1 cellular context compared by ENCODE assay signal in the genomic region with DNA sequence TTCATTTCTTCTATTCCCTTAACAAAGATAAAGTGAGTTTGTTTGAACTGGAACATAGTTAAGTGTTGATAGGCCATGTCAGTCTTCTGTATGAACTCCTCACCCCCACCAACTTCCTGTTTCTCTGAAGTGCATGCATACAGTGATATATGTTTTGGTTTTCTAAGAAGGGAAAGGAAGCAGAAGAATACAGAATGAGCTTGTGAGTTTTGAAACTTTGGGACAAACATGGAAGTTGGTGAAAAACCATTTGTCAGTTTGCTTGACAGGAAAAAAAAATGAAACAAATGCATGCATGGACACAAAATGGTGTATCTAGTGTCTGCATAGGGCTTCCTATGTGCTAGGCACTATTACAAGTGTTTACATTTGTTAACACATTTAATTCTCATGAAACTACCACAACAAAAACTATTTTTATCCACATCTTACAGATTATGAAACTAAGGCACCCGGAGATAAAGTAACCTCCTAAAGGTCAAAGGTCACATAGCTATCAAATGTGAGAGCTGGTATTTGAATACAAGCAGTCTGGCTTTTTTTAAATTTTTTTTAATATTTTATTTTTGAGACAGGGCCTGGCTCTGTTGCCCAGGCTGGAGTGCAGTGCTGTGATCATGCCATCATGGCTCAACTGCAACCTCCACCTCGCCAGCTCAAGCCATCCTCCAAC.
TF ChIP-seq lines count a peak whose summit lies in the region.

No MANE protein-coding gene starts in this region.

TF ChIP-seq in GM12878, 131 proteins besides CTCF, POLR2A, EP300 and RAD21 (continued from another document and continues in another):
- TF ChIP-seq, protein P1, sequence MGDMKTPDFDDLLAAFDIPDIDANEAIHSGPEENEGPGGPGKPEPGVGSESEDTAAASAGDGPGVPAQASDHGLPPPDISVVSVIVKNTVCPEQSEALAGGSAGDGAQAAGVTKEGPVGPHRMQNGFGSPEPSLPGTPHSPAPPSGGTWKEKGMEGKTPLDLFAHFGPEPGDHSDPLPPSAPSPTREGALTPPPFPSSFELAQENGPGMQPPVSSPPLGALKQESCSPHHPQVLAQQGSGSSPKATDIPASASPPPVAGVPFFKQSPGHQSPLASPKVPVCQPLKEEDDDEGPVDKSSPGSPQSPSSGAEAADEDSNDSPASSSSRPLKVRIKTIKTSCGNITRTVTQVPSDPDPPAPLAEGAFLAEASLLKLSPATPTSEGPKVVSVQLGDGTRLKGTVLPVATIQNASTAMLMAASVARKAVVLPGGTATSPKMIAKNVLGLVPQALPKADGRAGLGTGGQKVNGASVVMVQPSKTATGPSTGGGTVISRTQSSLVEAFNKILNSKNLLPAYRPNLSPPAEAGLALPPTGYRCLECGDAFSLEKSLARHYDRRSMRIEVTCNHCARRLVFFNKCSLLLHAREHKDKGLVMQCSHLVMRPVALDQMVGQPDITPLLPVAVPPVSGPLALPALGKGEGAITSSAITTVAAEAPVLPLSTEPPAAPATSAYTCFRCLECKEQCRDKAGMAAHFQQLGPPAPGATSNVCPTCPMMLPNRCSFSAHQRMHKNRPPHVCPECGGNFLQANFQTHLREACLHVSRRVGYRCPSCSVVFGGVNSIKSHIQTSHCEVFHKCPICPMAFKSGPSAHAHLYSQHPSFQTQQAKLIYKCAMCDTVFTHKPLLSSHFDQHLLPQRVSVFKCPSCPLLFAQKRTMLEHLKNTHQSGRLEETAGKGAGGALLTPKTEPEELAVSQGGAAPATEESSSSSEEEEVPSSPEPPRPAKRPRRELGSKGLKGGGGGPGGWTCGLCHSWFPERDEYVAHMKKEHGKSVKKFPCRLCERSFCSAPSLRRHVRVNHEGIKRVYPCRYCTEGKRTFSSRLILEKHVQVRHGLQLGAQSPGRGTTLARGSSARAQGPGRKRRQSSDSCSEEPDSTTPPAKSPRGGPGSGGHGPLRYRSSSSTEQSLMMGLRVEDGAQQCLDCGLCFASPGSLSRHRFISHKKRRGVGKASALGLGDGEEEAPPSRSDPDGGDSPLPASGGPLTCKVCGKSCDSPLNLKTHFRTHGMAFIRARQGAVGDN (IDR thresholded peaks at IDR 0.05), result 0 out of 2 replicates have a peak, but pooled peaks have one; percentile 19
- TF ChIP-seq LARP7 (IDR thresholded peaks at IDR 0.05) (no peak), YY1 (IDR thresholded peaks at IDR 0.05; ENCODE audit: low read depth, low read length) (no peak), YBX1 (IDR thresholded peaks at IDR 0.05) (no peak), POU2F2 (IDR thresholded peaks at IDR 0.05; ENCODE audit: borderline replicate concordance, low read depth, low read length) (no peak), ZNF274 (IDR thresholded peaks at IDR 0.05; ENCODE audit: insufficient read depth, insufficient read length) (no peak), MTA3 (IDR thresholded peaks at IDR 0.05; ENCODE audit: borderline replicate concordance, low read length) (no peak), MYB (IDR thresholded peaks at IDR 0.05; ENCODE audit: borderline replicate concordance, low read depth, low read length) (no peak), SMAD1 (IDR thresholded peaks at IDR 0.05; ENCODE audit: low read depth, partially characterized antibody) (no peak), EED (IDR thresholded peaks at IDR 0.05; ENCODE audit: low read depth) (no peak), RCOR1 (conservative IDR thresholded peaks at IDR 0.05; ENCODE audit: low read depth, low read length) (no peak), NR2C1 (IDR thresholded peaks at IDR 0.05) (peak; percentile 75), SMC3 (IDR thresholded peaks at IDR 0.05; ENCODE audit: borderline replicate concordance, low read length) (no peak), RUNX3 (IDR thresholded peaks at IDR 0.05; ENCODE audit: low read length) (no peak), NR2F1 (conservative IDR thresholded peaks at IDR 0.05) (peak; percentile 89), SP1 (IDR thresholded peaks at IDR 0.05; ENCODE audit: low read depth, low read length) (no peak), MYC (IDR thresholded peaks at IDR 0.05; ENCODE audit: insufficient read depth, insufficient read length, insufficient replicate concordance, low read length, severe bottlenecking) (no peak), TBL1XR1 (IDR thresholded peaks at IDR 0.05; ENCODE audit: low read depth, low read length) (no peak), RAD51 (IDR thresholded peaks at IDR 0.05) (no peak), ZNF622 (IDR thresholded peaks at IDR 0.05) (no peak), KDM1A (IDR thresholded peaks at IDR 0.05; ENCODE audit: borderline replicate concordance) (no peak), NFIC (IDR thresholded peaks at IDR 0.05; ENCODE audit: low read depth, low read length) (no peak), PAX5 (IDR thresholded peaks at IDR 0.05; ENCODE audit: borderline replicate concordance, low read depth, low read length) (no peak)
- TF ChIP-seq, protein P2, sequence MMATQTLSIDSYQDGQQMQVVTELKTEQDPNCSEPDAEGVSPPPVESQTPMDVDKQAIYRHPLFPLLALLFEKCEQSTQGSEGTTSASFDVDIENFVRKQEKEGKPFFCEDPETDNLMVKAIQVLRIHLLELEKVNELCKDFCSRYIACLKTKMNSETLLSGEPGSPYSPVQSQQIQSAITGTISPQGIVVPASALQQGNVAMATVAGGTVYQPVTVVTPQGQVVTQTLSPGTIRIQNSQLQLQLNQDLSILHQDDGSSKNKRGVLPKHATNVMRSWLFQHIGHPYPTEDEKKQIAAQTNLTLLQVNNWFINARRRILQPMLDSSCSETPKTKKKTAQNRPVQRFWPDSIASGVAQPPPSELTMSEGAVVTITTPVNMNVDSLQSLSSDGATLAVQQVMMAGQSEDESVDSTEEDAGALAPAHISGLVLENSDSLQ (IDR thresholded peaks at IDR 0.05), result peak; percentile 60
- TF ChIP-seq, protein P3, sequence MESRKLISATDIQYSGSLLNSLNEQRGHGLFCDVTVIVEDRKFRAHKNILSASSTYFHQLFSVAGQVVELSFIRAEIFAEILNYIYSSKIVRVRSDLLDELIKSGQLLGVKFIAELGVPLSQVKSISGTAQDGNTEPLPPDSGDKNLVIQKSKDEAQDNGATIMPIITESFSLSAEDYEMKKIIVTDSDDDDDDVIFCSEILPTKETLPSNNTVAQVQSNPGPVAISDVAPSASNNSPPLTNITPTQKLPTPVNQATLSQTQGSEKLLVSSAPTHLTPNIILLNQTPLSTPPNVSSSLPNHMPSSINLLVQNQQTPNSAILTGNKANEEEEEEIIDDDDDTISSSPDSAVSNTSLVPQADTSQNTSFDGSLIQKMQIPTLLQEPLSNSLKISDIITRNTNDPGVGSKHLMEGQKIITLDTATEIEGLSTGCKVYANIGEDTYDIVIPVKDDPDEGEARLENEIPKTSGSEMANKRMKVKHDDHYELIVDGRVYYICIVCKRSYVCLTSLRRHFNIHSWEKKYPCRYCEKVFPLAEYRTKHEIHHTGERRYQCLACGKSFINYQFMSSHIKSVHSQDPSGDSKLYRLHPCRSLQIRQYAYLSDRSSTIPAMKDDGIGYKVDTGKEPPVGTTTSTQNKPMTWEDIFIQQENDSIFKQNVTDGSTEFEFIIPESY (IDR thresholded peaks at IDR 0.05), result no peak
- TF ChIP-seq, protein P4, sequence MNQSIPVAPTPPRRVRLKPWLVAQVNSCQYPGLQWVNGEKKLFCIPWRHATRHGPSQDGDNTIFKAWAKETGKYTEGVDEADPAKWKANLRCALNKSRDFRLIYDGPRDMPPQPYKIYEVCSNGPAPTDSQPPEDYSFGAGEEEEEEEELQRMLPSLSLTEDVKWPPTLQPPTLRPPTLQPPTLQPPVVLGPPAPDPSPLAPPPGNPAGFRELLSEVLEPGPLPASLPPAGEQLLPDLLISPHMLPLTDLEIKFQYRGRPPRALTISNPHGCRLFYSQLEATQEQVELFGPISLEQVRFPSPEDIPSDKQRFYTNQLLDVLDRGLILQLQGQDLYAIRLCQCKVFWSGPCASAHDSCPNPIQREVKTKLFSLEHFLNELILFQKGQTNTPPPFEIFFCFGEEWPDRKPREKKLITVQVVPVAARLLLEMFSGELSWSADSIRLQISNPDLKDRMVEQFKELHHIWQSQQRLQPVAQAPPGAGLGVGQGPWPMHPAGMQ (IDR thresholded peaks at IDR 0.05; ENCODE audit: borderline replicate concordance), result no peak
- TF ChIP-seq, protein P5, sequence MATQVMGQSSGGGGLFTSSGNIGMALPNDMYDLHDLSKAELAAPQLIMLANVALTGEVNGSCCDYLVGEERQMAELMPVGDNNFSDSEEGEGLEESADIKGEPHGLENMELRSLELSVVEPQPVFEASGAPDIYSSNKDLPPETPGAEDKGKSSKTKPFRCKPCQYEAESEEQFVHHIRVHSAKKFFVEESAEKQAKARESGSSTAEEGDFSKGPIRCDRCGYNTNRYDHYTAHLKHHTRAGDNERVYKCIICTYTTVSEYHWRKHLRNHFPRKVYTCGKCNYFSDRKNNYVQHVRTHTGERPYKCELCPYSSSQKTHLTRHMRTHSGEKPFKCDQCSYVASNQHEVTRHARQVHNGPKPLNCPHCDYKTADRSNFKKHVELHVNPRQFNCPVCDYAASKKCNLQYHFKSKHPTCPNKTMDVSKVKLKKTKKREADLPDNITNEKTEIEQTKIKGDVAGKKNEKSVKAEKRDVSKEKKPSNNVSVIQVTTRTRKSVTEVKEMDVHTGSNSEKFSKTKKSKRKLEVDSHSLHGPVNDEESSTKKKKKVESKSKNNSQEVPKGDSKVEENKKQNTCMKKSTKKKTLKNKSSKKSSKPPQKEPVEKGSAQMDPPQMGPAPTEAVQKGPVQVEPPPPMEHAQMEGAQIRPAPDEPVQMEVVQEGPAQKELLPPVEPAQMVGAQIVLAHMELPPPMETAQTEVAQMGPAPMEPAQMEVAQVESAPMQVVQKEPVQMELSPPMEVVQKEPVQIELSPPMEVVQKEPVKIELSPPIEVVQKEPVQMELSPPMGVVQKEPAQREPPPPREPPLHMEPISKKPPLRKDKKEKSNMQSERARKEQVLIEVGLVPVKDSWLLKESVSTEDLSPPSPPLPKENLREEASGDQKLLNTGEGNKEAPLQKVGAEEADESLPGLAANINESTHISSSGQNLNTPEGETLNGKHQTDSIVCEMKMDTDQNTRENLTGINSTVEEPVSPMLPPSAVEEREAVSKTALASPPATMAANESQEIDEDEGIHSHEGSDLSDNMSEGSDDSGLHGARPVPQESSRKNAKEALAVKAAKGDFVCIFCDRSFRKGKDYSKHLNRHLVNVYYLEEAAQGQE (IDR thresholded peaks at IDR 0.05; ENCODE audit: low read depth, low read length), result no peak
- TF ChIP-seq, protein P6, sequence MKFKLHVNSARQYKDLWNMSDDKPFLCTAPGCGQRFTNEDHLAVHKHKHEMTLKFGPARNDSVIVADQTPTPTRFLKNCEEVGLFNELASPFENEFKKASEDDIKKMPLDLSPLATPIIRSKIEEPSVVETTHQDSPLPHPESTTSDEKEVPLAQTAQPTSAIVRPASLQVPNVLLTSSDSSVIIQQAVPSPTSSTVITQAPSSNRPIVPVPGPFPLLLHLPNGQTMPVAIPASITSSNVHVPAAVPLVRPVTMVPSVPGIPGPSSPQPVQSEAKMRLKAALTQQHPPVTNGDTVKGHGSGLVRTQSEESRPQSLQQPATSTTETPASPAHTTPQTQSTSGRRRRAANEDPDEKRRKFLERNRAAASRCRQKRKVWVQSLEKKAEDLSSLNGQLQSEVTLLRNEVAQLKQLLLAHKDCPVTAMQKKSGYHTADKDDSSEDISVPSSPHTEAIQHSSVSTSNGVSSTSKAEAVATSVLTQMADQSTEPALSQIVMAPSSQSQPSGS (IDR thresholded peaks at IDR 0.05; ENCODE audit: low read length), result no peak
- TF ChIP-seq, protein P7, sequence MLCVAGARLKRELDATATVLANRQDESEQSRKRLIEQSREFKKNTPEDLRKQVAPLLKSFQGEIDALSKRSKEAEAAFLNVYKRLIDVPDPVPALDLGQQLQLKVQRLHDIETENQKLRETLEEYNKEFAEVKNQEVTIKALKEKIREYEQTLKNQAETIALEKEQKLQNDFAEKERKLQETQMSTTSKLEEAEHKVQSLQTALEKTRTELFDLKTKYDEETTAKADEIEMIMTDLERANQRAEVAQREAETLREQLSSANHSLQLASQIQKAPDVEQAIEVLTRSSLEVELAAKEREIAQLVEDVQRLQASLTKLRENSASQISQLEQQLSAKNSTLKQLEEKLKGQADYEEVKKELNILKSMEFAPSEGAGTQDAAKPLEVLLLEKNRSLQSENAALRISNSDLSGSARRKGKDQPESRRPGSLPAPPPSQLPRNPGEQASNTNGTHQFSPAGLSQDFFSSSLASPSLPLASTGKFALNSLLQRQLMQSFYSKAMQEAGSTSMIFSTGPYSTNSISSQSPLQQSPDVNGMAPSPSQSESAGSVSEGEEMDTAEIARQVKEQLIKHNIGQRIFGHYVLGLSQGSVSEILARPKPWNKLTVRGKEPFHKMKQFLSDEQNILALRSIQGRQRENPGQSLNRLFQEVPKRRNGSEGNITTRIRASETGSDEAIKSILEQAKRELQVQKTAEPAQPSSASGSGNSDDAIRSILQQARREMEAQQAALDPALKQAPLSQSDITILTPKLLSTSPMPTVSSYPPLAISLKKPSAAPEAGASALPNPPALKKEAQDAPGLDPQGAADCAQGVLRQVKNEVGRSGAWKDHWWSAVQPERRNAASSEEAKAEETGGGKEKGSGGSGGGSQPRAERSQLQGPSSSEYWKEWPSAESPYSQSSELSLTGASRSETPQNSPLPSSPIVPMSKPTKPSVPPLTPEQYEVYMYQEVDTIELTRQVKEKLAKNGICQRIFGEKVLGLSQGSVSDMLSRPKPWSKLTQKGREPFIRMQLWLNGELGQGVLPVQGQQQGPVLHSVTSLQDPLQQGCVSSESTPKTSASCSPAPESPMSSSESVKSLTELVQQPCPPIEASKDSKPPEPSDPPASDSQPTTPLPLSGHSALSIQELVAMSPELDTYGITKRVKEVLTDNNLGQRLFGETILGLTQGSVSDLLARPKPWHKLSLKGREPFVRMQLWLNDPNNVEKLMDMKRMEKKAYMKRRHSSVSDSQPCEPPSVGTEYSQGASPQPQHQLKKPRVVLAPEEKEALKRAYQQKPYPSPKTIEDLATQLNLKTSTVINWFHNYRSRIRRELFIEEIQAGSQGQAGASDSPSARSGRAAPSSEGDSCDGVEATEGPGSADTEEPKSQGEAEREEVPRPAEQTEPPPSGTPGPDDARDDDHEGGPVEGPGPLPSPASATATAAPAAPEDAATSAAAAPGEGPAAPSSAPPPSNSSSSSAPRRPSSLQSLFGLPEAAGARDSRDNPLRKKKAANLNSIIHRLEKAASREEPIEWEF (IDR thresholded peaks at IDR 0.05; ENCODE audit: insufficient replicate concordance, low read depth, low read length), result no peak
- TF ChIP-seq, protein P8, sequence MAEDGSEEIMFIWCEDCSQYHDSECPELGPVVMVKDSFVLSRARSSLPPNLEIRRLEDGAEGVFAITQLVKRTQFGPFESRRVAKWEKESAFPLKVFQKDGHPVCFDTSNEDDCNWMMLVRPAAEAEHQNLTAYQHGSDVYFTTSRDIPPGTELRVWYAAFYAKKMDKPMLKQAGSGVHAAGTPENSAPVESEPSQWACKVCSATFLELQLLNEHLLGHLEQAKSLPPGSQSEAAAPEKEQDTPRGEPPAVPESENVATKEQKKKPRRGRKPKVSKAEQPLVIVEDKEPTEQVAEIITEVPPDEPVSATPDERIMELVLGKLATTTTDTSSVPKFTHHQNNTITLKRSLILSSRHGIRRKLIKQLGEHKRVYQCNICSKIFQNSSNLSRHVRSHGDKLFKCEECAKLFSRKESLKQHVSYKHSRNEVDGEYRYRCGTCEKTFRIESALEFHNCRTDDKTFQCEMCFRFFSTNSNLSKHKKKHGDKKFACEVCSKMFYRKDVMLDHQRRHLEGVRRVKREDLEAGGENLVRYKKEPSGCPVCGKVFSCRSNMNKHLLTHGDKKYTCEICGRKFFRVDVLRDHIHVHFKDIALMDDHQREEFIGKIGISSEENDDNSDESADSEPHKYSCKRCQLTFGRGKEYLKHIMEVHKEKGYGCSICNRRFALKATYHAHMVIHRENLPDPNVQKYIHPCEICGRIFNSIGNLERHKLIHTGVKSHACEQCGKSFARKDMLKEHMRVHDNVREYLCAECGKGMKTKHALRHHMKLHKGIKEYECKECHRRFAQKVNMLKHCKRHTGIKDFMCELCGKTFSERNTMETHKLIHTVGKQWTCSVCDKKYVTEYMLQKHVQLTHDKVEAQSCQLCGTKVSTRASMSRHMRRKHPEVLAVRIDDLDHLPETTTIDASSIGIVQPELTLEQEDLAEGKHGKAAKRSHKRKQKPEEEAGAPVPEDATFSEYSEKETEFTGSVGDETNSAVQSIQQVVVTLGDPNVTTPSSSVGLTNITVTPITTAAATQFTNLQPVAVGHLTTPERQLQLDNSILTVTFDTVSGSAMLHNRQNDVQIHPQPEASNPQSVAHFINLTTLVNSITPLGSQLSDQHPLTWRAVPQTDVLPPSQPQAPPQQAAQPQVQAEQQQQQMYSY (CRISPR knock-in tag; IDR thresholded peaks at IDR 0.05), result no peak
